Comparison of ENCODE assay signal across 1 cellular context in the genomic region with DNA sequence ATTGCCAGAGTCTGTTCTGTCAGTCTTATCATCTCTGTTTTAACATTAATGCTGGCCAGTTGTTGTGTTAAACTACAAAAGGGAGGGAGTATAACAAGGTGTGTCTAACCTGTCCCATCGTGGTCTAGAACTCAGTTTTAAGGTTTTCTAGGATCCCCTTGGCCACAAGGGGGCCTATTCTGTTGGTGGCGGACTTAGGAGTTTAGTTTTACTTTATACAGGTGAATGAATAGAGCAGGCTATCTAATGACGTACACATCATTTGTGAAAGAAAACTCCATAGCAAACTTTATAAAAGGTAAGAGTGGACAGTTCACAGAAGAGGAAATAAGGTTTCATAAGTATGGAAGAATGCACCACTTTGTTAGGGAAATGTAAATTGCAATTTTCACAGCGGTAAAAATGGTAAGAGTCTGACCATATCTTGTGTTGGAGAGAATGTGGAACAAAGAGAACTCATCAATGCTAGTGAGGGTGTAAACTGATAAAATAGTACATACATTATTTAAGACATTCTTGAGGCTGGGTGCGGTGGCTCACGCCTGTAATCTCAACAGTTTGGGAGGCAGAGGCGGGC.
TF ChIP-seq lines count a peak whose summit lies in the region.

No MANE protein-coding gene starts in this region.

TF ChIP-seq in A549, 52 proteins besides CTCF, POLR2A, EP300 and RAD21:
- TF ChIP-seq SMC3 (IDR thresholded peaks at IDR 0.05) (peak; percentile 42; the same call in 1 of the 3 replicates), SREBF2 (IDR thresholded peaks at IDR 0.05) (no peak), JUN (IDR thresholded peaks at IDR 0.05) (no peak), HEYL (CRISPR knock-in tag; IDR thresholded peaks at IDR 0.05) (no peak), HDAC2 (IDR thresholded peaks at IDR 0.05) (no peak)
- TF ChIP-seq, protein P1, sequence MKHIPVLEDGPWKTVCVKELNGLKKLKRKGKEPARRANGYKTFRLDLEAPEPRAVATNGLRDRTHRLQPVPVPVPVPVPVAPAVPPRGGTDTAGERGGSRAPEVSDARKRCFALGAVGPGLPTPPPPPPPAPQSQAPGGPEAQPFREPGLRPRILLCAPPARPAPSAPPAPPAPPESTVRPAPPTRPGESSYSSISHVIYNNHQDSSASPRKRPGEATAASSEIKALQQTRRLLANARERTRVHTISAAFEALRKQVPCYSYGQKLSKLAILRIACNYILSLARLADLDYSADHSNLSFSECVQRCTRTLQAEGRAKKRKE (CRISPR knock-in tag; IDR thresholded peaks at IDR 0.05; ENCODE audit: low read depth) = no peak
- TF ChIP-seq, protein P2, sequence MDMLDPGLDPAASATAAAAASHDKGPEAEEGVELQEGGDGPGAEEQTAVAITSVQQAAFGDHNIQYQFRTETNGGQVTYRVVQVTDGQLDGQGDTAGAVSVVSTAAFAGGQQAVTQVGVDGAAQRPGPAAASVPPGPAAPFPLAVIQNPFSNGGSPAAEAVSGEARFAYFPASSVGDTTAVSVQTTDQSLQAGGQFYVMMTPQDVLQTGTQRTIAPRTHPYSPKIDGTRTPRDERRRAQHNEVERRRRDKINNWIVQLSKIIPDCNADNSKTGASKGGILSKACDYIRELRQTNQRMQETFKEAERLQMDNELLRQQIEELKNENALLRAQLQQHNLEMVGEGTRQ (IDR thresholded peaks at IDR 0.05) = no peak
- TF ChIP-seq, protein P3, sequence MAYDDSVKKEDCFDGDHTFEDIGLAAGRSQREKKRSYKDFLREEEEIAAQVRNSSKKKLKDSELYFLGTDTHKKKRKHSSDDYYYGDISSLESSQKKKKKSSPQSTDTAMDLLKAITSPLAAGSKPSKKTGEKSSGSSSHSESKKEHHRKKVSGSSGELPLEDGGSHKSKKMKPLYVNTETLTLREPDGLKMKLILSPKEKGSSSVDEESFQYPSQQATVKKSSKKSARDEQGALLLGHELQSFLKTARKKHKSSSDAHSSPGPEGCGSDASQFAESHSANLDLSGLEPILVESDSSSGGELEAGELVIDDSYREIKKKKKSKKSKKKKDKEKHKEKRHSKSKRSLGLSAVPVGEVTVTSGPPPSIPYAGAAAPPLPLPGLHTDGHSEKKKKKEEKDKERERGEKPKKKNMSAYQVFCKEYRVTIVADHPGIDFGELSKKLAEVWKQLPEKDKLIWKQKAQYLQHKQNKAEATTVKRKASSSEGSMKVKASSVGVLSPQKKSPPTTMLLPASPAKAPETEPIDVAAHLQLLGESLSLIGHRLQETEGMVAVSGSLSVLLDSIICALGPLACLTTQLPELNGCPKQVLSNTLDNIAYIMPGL (CRISPR knock-in tag; IDR thresholded peaks at IDR 0.05; ENCODE audit: borderline replicate concordance) = no peak
